23 cellular contexts compared by ENCODE assay signal in the genomic region with DNA sequence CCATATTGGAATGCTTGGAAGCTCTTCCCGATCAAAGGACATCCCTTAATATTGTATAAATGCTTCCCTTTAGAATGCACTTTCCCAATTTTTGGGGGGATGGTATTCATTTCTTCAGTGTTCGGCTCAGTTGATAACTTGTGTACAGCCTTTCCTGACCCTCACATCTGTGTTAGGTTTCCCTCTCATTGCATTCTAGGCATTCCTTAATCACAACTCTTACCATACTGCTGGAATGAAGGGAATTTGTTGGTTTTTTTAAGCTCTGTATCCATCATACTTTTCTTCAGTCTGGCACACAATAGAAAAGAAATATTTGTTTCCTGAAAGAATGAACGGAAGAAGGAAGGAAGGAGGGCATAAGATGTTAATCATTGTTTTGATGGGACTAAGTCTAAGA.
DNase-seq lines count a peak whose midpoint lies in the region; ATAC-seq lines count a peak whose summit lies in the region.
"Had no signal": no experiment of that assay in that cellular context is flagged by ENCODE, and none has a peak within 500 bp of the region (broad histone marks: within the 10 kb centered on the region; RNA-seq: fewer than 3 reads in every experiment).

No MANE protein-coding gene starts in this region.

- DNase-seq in HCEC 1CT (peak; percentile 20), amniotic epithelial cell (ENCODE audit: low read depth) (peak; percentile 53), glomerular visceral epithelial cell (ENCODE audit: extremely low spot score) (peak; percentile 2), renal cortical epithelial cell (ENCODE audit: low read depth) (peak; percentile 66), NCI-H510A (lab: John Stamatoyannopoulos, UW) (no peak), DMS114 treated with DMSO at 0.1 percent for 48 hours (lab: John Stamatoyannopoulos, UW; ENCODE audit: unreplicated experiment) (no peak)
- DNase-seq: activated CD4-positive, CD25-positive, alpha-beta regulatory T cell treated with anti-CD3 and anti-CD28 coated beads, Interleukin-2, amount 50 U/mL, for 72 hours; activated CD8-positive, alpha-beta T cell treated with anti-CD3 and anti-CD28 coated beads, Interleukin-2, amount 10 ng/mL, durations not matched to agents 7 days and 5 days; activated naive CD4-positive, alpha-beta T cell treated with anti-CD3 and anti-CD28 coated beads, Interleukin-2, amount 10 ng/mL, durations not matched to agents 7 days and 5 days; activated T-cell treated with anti-CD3 and anti-CD28 coated beads, Interleukin-2, amount 50 U/mL, for 48 hours; aorta; CD4-positive, alpha-beta T cell; DMS 273 treated with DMSO at 0.1 percent for 48 hours; gastrocnemius medialis; left cardiac atrium; NCI-H1048; NCI-H1930; NCI-H2227 treated with DMSO at 0.1 percent for 48 hours; NCI-H82; right lobe of liver; Right ventricle myocardium superior had no signal

- no peak for ATAC-seq in HG03039 (IDR thresholded peaks at IDR 0.05; ENCODE audit: unreplicated experiment)
- ATAC-seq: activated CD8-positive, alpha-beta T cell treated with anti-CD3 and anti-CD28 coated beads, Interleukin-2, amount 10 ng/mL, durations not matched to agents 7 days and 5 days; gastrocnemius medialis; HCT116; left cardiac atrium; right lobe of liver had no signal

Comparison
In these comparisons a context has a peak if more than half of its experiments do, and no peak if none do; other contexts are left out.
1. DNase-seq: peak in HCEC 1CT (single experiment), amniotic epithelial cell (single experiment), glomerular visceral epithelial cell (single experiment) and renal cortical epithelial cell (single experiment); none in NCI-H510A (single experiment) and DMS114 treated with DMSO at 0.1 percent for 48 hours (single experiment).